Comparison of ENCODE assay signal across 6 cellular contexts in genomic region chr9:113454914-113455761, GRCh38. TPM values are rescaled to one million over a fixed set of nuclear protein-coding genes. Genes with fewer than 3 reads are reported as not detected.
A peak's percentile ranks its signal among the peaks of the same experiment; 100 is the strongest.
DNase-seq lines count a peak whose midpoint lies in the region; ATAC-seq lines count a peak whose summit lies in the region.

No MANE protein-coding gene starts in this region.

- peaks cover 13% of the 10 kb centered on the region for H3K4me1 Mint-ChIP-seq in activated CD4-positive, alpha-beta T cell treated with anti-CD3 and anti-CD28 coated beads, Interleukin-2, amount 10 ng/mL, durations not matched to agents 7 days and 5 days

- H3K27ac Mint-ChIP-seq in activated CD4-positive, alpha-beta T cell treated with anti-CD3 and anti-CD28 coated beads, Interleukin-2, amount 10 ng/mL, durations not matched to agents 7 days and 5 days: peak overlapping the region; percentile 54

- CTCF ChIA-PET in activated CD4-positive, alpha-beta T cell treated with anti-CD3 and anti-CD28 coated beads, Interleukin-2, amount 10 ng/mL, durations not matched to agents 7 days and 5 days (lab: Charles Lee): interaction anchor here (0.9 to 1.9 kb wide), 4 partner anchors 9 to 203 kb away, joined by 3 to 4 read pairs (median 4); no protein-coding TSS in a partner anchor

- no peaks in the 10 kb centered on the region for H3K36me3 ChIP-seq in duodenal mucosa (ENCODE audit: control insufficient read depth in 1 of 2, insufficient read depth in 2 of 2, low read length in 2 of 2)

- H3K27me3 Mint-ChIP-seq in activated CD4-positive, alpha-beta T cell treated with anti-CD3 and anti-CD28 coated beads, Interleukin-2, amount 10 ng/mL, durations not matched to agents 7 days and 5 days: no peaks in the 10 kb centered on the region

- H3K4me1 ChIP-seq in duodenal mucosa (ENCODE audit: control insufficient read depth in 1 of 2, insufficient read depth in 2 of 2, low read length in 2 of 2): peaks cover 17% of the 10 kb centered on the region in 2 donors

- no peaks in the 10 kb centered on the region for H3K27me3 ChIP-seq in duodenal mucosa (ENCODE audit: control insufficient read depth in 1 of 2, insufficient read depth in 2 of 2, low read length in 2 of 2)

- H3K9ac ChIP-seq in duodenal mucosa (ENCODE audit: low read depth in 1 of 2, low read length in 2 of 2): no peak overlapping the region

- ATAC-seq in HG03175 (IDR thresholded peaks at IDR 0.05; ENCODE audit: unreplicated experiment): no peak

- H3K36me3 Mint-ChIP-seq in activated CD4-positive, alpha-beta T cell treated with anti-CD3 and anti-CD28 coated beads, Interleukin-2, amount 10 ng/mL, durations not matched to agents 7 days and 5 days (ENCODE audit: low read depth): no peaks in the 10 kb centered on the region

- no peaks in the 10 kb centered on the region for H3K9me3 Mint-ChIP-seq in activated CD4-positive, alpha-beta T cell treated with anti-CD3 and anti-CD28 coated beads, Interleukin-2, amount 10 ng/mL, durations not matched to agents 7 days and 5 days

- no peak overlapping the region for H3K4me3 ChIP-seq in duodenal mucosa (ENCODE audit: low read depth in 1 of 2, low read length in 2 of 2)

- no peaks in the 10 kb centered on the region for H3K9me3 ChIP-seq in duodenal mucosa (ENCODE audit: control insufficient read depth in 1 of 2, low read length in 2 of 2)

- no peak for DNase-seq in activated CD4-positive, alpha-beta T cell treated with anti-CD3 and anti-CD28 coated beads, Interleukin-2, amount 10 ng/mL, durations not matched to agents 7 days and 5 days
- no peak for DNase-seq in activated CD4-positive, alpha-beta T cell treated with anti-CD3 and anti-CD28 coated beads for 1 hour
- DNase-seq in renal cortical epithelial cell (ENCODE audit: low read depth) (peak; percentile 86), RKO (ENCODE audit: low spot score) (no peak)

- no peak overlapping the region for H3K4me3 Mint-ChIP-seq in activated CD4-positive, alpha-beta T cell treated with anti-CD3 and anti-CD28 coated beads, Interleukin-2, amount 10 ng/mL, durations not matched to agents 7 days and 5 days

- peak overlapping the region; percentile 53 for H3K27ac ChIP-seq in duodenal mucosa (ENCODE audit: low read depth, low read length)

- POLR2A ChIA-PET in activated CD4-positive, alpha-beta T cell treated with anti-CD3 and anti-CD28 coated beads, Interleukin-2, amount 10 ng/mL, durations not matched to agents 7 days and 5 days (lab: Charles Lee): no interaction called here

RNA-seq across cellular contexts. Expression of gene RGS3, which starts 8.4 kb away (rescaled TPM):
- total RNA-seq in activated CD4-positive, alpha-beta T cell treated with anti-CD3 and anti-CD28 coated beads, Interleukin-2, amount 10 ng/mL, durations not matched to agents 7 days and 5 days: 10 to 100 TPM; 41.5 to 41.6 TPM
- 56.1 and 76.2 TPM in 2 replicates for total RNA-seq in renal cortical epithelial cell

RNA-seq across cellular contexts. Expression of gene C9orf43, which starts 44.6 kb away (rescaled TPM):
- total RNA-seq in activated CD4-positive, alpha-beta T cell treated with anti-CD3 and anti-CD28 coated beads, Interleukin-2, amount 10 ng/mL, durations not matched to agents 7 days and 5 days: under 1 TPM; 0.37 to 0.54 TPM
- 0.35 and 0.45 TPM in 2 replicates for total RNA-seq in renal cortical epithelial cell

RNA-seq across cellular contexts. Expression of gene POLE3, which starts 44.7 kb away (rescaled TPM):
- 10 to 100 TPM; 66.6 to 73.1 TPM for total RNA-seq in activated CD4-positive, alpha-beta T cell treated with anti-CD3 and anti-CD28 coated beads, Interleukin-2, amount 10 ng/mL, durations not matched to agents 7 days and 5 days
- 36.1 and 53.0 TPM in 2 replicates for total RNA-seq in renal cortical epithelial cell

RNA-seq across cellular contexts. Expression of gene ALAD, which starts 54.1 kb away (rescaled TPM):
- total RNA-seq in activated CD4-positive, alpha-beta T cell treated with anti-CD3 and anti-CD28 coated beads, Interleukin-2, amount 10 ng/mL, durations not matched to agents 7 days and 5 days: 10 to 100 TPM; 37.5 to 40.6 TPM
- total RNA-seq in renal cortical epithelial cell: 6.3 and 34.0 TPM in 2 replicates
